Comparison of ENCODE assay signal across 8 cellular contexts in the genomic region with DNA sequence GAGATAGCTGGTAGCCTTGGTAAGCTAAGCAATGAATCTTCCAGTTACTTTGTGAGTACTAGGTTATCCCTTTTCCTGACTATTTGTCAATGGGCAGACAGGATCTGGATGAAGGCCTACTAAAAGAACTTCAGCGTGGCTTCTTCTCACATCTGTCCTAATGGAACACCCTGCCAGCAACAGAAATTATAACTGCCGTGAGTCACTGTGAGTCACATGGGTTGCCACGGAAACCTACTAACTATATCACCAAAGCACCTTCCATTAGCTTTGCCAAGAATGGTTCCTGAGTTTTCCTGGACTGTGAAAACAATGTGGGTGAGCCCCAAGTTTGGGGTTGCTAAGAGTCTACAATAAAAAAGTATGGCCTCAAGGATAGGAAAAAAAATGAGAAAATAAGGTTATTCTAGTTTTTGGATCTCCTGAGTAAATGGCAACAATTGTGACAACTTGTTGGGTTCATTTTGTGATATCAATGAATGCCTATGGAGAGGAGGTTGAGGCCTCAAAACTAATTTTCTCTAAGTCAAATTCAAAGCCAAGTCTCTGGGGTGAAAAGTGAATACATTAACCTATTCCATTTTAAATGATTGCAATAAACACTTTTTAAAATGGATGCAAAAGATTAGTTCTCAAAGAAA.
DNase-seq lines count a peak whose midpoint lies in the region; ATAC-seq and TF ChIP-seq lines count a peak whose summit lies in the region.

No MANE protein-coding gene starts in this region.

- no peak overlapping the region for H2AFZ ChIP-seq in IMR-90 (replicated peaks; ENCODE audit: low read length, poor library complexity)

- TF ChIP-seq POLR2A in IMR-90 (IDR thresholded peaks at IDR 0.05; ENCODE audit: low read depth, low read length): no peak

- 0 out of 2 replicates have a peak overlapping the region, but pooled peaks have one; percentile 45 for H2AK5ac ChIP-seq in IMR-90 (ENCODE audit: low read depth, low read length)

- CTCF ChIA-PET in IMR-90 (lab: Yijun Ruan, JAX): interaction anchor here (0.7 to 1.0 kb wide), 3 partner anchors 11 to 101 kb away, joined by 3 to 4 read pairs (median 4); no protein-coding TSS in a partner anchor

- no peak overlapping the region for H3K9ac ChIP-seq in IMR-90 (ENCODE audit: low read depth, low read length)

- no peak overlapping the region for H3K18ac ChIP-seq in IMR-90 (ENCODE audit: low read depth, low read length)

- no peaks in the 10 kb centered on the region; the same call in 1 of the 2 replicates for H3K27me3 ChIP-seq in IMR-90 (ENCODE audit: control insufficient read depth, insufficient read depth, low read length)

- no TSS peak for BruUV-seq in IMR-90 (replicated peaks; lab: Mats Ljungman, UMichigan)

- H3K79me1 ChIP-seq in IMR-90 (ENCODE audit: low read depth in 1 of 2, low read length in 2 of 2): no peaks in the 10 kb centered on the region; a peak in 1 of 4 replicates

- ATAC-seq in IMR-90 (ENCODE audit: low read depth) (peak; percentile 79), left ventricle myocardium superior (peak; percentile 68), GM19397 (IDR thresholded peaks at IDR 0.05; ENCODE audit: unreplicated experiment) (no peak)
- ATAC-seq in stimulated activated naive B cell treated with anti-CD40 and anti-IgM and Interleukin-4, amounts not matched to agents 10 μg/mL and 1 μg/mL and 100 μg/mL, for 72 hours (replicated peaks): no peak

- no peaks in the 10 kb centered on the region for H3K9me3 Mint-ChIP-seq in stimulated activated naive B cell treated with anti-CD40 and anti-IgM and Interleukin-4, amounts not matched to agents 10 μg/mL and 1 μg/mL and 100 μg/mL, for 72 hours

- H3K4me3 Mint-ChIP-seq in stimulated activated naive B cell treated with anti-CD40 and anti-IgM and Interleukin-4, amounts not matched to agents 10 μg/mL and 1 μg/mL and 100 μg/mL, for 72 hours: no peak overlapping the region

- H2BK20ac ChIP-seq in IMR-90 (ENCODE audit: low read depth, low read length): no peak overlapping the region

- no peak overlapping the region for H3K23ac ChIP-seq in IMR-90 (ENCODE audit: low read depth, low read length)

- H3K36me3 ChIP-seq in IMR-90 (ENCODE audit: control insufficient read depth, insufficient read depth, low read length): no peaks in the 10 kb centered on the region

- H3K4me1 ChIP-seq in IMR-90 (ENCODE audit: control insufficient read depth, insufficient read depth, low read length): peaks cover 3% of the 10 kb centered on the region

- H3K36me3 Mint-ChIP-seq in stimulated activated naive B cell treated with anti-CD40 and anti-IgM and Interleukin-4, amounts not matched to agents 10 μg/mL and 1 μg/mL and 100 μg/mL, for 72 hours: no peaks in the 10 kb centered on the region

- no peak overlapping the region for H4K5ac ChIP-seq in IMR-90 (ENCODE audit: low read depth, low read length)

- H3K27ac ChIP-seq in IMR-90 (ENCODE audit: insufficient read depth, low read length): no peak overlapping the region

- H4K91ac ChIP-seq in IMR-90 (ENCODE audit: insufficient read depth, low read depth, low read length): no peak overlapping the region

- H2AK9ac ChIP-seq in IMR-90 (replicated peaks; ENCODE audit: low read depth, low read length, poor library complexity): no peak overlapping the region

- in situ Hi-C loops in IMR-90 (cut with MboI; ENCODE audit: low sequenced_read_pairs): no loop called here

- TF ChIP-seq CTCF in IMR-90 (conservative IDR thresholded peaks at IDR 0.05; ENCODE audit: low read depth, low read length): no peak
- TF ChIP-seq CTCF in GM10266 (IDR thresholded peaks at IDR 0.05; ENCODE audit: control insufficient read depth, insufficient read depth, low read depth, missing control alignments): no peak

- POLR2A ChIA-PET in IMR-90 (lab: Charles Lee; ENCODE audit: unreplicated experiment): no interaction called here

- H2BK120ac ChIP-seq in IMR-90 (ENCODE audit: low read depth, low read length): no peak overlapping the region

- peak; percentile 92 for DNase-seq in AG08395 (ENCODE audit: low spot score)
- DNase-seq in IMR-90: peak; percentile 96
- DNase-seq in activated T-cell treated with anti-CD3 and anti-CD28 coated beads for 48 hours (ENCODE audit: low read depth): peak; percentile 48
- no peak for DNase-seq in left ventricle myocardium superior
- peak; percentile 76 for DNase-seq in stimulated activated CD4-positive, alpha-beta T cell treated with anti-CD3 and anti-CD28 coated beads, Interleukin-4, amount 100 ng/mL, for 24 hours
- no peak for DNase-seq in stimulated activated naive B cell treated with anti-CD40 and anti-IgM and Interleukin-4, amounts not matched to agents 10 μg/mL and 1 μg/mL and 100 μg/mL, for 72 hours
- no peak for DNase-seq in GM10266 (ENCODE audit: extremely low spot score)

- no peak; the same call in 1 of the 2 replicates for TF ChIP-seq RAD21 in IMR-90 (IDR thresholded peaks at IDR 0.05; ENCODE audit: low read length)

- H3K27ac Mint-ChIP-seq in stimulated activated naive B cell treated with anti-CD40 and anti-IgM and Interleukin-4, amounts not matched to agents 10 μg/mL and 1 μg/mL and 100 μg/mL, for 72 hours: no peak overlapping the region

- H2BK15ac ChIP-seq in IMR-90 (ENCODE audit: low read depth, low read length): no peak overlapping the region; the same call in 2 of the 3 replicates

- H3K4me1 Mint-ChIP-seq in stimulated activated naive B cell treated with anti-CD40 and anti-IgM and Interleukin-4, amounts not matched to agents 10 μg/mL and 1 μg/mL and 100 μg/mL, for 72 hours: no peaks in the 10 kb centered on the region

- no peak overlapping the region for H3K56ac ChIP-seq in IMR-90 (ENCODE audit: extremely low read depth, insufficient read depth, low read length)

- H3K27me3 Mint-ChIP-seq in stimulated activated naive B cell treated with anti-CD40 and anti-IgM and Interleukin-4, amounts not matched to agents 10 μg/mL and 1 μg/mL and 100 μg/mL, for 72 hours: peaks cover 0 to 14% of the 10 kb centered on the region in 2 donors

- no peak overlapping the region for H3K4me3 ChIP-seq in IMR-90 (ENCODE audit: insufficient read depth, low read depth, low read length)

- H3K4me2 ChIP-seq in IMR-90 (ENCODE audit: low read depth, low read length): no peak overlapping the region

- no peak overlapping the region for H4K8ac ChIP-seq in IMR-90 (ENCODE audit: low read depth in 2 of 2, low read length in 2 of 2)

- H3K4ac ChIP-seq in IMR-90 (ENCODE audit: low read depth, low read length): no peak overlapping the region

- dilution Hi-C loops in IMR-90 (cut with HindIII; ENCODE audit: low sequenced_read_pairs, unreplicated experiment): no loop called here

- no peaks in the 10 kb centered on the region for H3K9me3 ChIP-seq in IMR-90 (ENCODE audit: control insufficient read depth, insufficient read depth, low read length)

- H2BK5ac ChIP-seq in IMR-90 (ENCODE audit: low read depth, low read length, poor library complexity, severe bottlenecking): no peak overlapping the region

- H3K14ac ChIP-seq in IMR-90 (replicated peaks; ENCODE audit: low read depth, low read length): no peak overlapping the region

- WGBS in IMR-90 (ENCODE audit: extremely low coverage in 2 of 2, insufficient read length in 1 of 2), 2 experiments: no CpG with 5 or more reads among the region's 3 CpGs

- H3K9me1 ChIP-seq in IMR-90 (ENCODE audit: insufficient read depth, low read length): no peaks in the 10 kb centered on the region

- no peaks in the 10 kb centered on the region for H4K20me1 ChIP-seq in IMR-90 (ENCODE audit: insufficient read depth, low read length)

- intact Hi-C loops in IMR-90 (cut with micrococcal nuclease) (no loop called here), left ventricle myocardium superior (cut with micrococcal nuclease) (no loop called here)

TF ChIP-seq in IMR-90, 13 proteins besides CTCF, POLR2A, EP300 and RAD21:
- TF ChIP-seq CHD1 (IDR thresholded peaks at IDR 0.05; ENCODE audit: low read depth, low read length): no peak
- TF ChIP-seq, protein P1, sequence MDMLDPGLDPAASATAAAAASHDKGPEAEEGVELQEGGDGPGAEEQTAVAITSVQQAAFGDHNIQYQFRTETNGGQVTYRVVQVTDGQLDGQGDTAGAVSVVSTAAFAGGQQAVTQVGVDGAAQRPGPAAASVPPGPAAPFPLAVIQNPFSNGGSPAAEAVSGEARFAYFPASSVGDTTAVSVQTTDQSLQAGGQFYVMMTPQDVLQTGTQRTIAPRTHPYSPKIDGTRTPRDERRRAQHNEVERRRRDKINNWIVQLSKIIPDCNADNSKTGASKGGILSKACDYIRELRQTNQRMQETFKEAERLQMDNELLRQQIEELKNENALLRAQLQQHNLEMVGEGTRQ (IDR thresholded peaks at IDR 0.05; ENCODE audit: low read depth, low read length): peak; percentile 75; the same call in 1 of the 2 replicates
- TF ChIP-seq MAFK (IDR thresholded peaks at IDR 0.05; ENCODE audit: low read depth, low read length): no peak
- no peak for TF ChIP-seq CEBPB (IDR thresholded peaks at IDR 0.05; ENCODE audit: low read depth, low read length)
- TF ChIP-seq, protein P2, sequence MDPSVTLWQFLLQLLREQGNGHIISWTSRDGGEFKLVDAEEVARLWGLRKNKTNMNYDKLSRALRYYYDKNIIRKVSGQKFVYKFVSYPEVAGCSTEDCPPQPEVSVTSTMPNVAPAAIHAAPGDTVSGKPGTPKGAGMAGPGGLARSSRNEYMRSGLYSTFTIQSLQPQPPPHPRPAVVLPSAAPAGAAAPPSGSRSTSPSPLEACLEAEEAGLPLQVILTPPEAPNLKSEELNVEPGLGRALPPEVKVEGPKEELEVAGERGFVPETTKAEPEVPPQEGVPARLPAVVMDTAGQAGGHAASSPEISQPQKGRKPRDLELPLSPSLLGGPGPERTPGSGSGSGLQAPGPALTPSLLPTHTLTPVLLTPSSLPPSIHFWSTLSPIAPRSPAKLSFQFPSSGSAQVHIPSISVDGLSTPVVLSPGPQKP (IDR thresholded peaks at IDR 0.05; ENCODE audit: borderline replicate concordance, low read depth, low read length): no peak
- TF ChIP-seq FOS (IDR thresholded peaks at IDR 0.05; ENCODE audit: low read depth, low read length): peak; percentile 94
- no peak for TF ChIP-seq MXI1 (IDR thresholded peaks at IDR 0.05; ENCODE audit: borderline replicate concordance, low read depth, low read length)
- no peak for TF ChIP-seq MAZ (IDR thresholded peaks at IDR 0.05; ENCODE audit: borderline replicate concordance, low read depth, low read length)
- TF ChIP-seq NFE2L2 (IDR thresholded peaks at IDR 0.05; ENCODE audit: low read depth, low read length): no peak
- no peak for TF ChIP-seq RCOR1 (IDR thresholded peaks at IDR 0.05; ENCODE audit: insufficient replicate concordance, low read length)
- TF ChIP-seq SMC3 (IDR thresholded peaks at IDR 0.05; ENCODE audit: low read depth, low read length): no peak
- TF ChIP-seq BHLHE40 (IDR thresholded peaks at IDR 0.05; ENCODE audit: low read depth, low read length): 0 out of 2 replicates have a peak, but pooled peaks have one; percentile 12

Comparison
In these comparisons a context has a peak if more than half of its experiments do, and no peak if none do; other contexts are left out.
1. DNase-seq: peak in AG08395 (single experiment), IMR-90 (single experiment), activated T-cell treated with anti-CD3 and anti-CD28 coated beads for 48 hours (single experiment) and stimulated activated CD4-positive, alpha-beta T cell treated with anti-CD3 and anti-CD28 coated beads, Interleukin-4, amount 100 ng/mL, for 24 hours (single experiment); none in left ventricle myocardium superior (single experiment), stimulated activated naive B cell treated with anti-CD40 and anti-IgM and Interleukin-4, amounts not matched to agents 10 μg/mL and 1 μg/mL and 100 μg/mL, for 72 hours (single experiment) and GM10266 (single experiment).
2. ATAC-seq: peak in IMR-90 (single experiment) and left ventricle myocardium superior (single experiment); none in stimulated activated naive B cell treated with anti-CD40 and anti-IgM and Interleukin-4, amounts not matched to agents 10 μg/mL and 1 μg/mL and 100 μg/mL, for 72 hours (0 of 2) and GM19397 (single experiment).